ENCODE assay signal across 17 cellular contexts in genomic region chr2:159043710-159044109, GRCh38.
DNase-seq lines count a peak whose midpoint lies in the region; ATAC-seq, FAIRE-seq and TF ChIP-seq lines count a peak whose summit lies in the region.
"Had no signal": no experiment of that assay in that cellular context is flagged by ENCODE, and none has a peak within 500 bp of the region (broad histone marks: within the 10 kb centered on the region; RNA-seq: fewer than 3 reads in every experiment).

No MANE protein-coding gene starts in this region.

- no peak overlapping the region for H2BK5ac ChIP-seq in trophoblast cell (ENCODE audit: low read depth, low read length, poor library complexity)

- CTCF ChIA-PET in RWPE1 (lab: Yijun Ruan, JAX) = interaction anchor here (0.6 kb wide), 1 partner anchor 800 kb away, joined by 3 read pairs; no protein-coding TSS in a partner anchor
- CTCF ChIA-PET in OCI-LY7 (lab: Charles Lee; ENCODE audit: unreplicated experiment) = no interaction called here

- no peaks in the 10 kb centered on the region for H3K9me3 ChIP-seq in lower lobe of right lung
- peaks cover 7% of the 10 kb centered on the region for H3K9me3 ChIP-seq in trophoblast cell (ENCODE audit: insufficient read depth, low read depth, low read length)
- H3K9me3 ChIP-seq in OCI-LY7 (ENCODE audit: low read length) = no peaks in the 10 kb centered on the region
- no peaks in the 10 kb centered on the region for H3K9me3 ChIP-seq in small intestine (ENCODE audit: control insufficient read depth, low read depth)
- no peaks in the 10 kb centered on the region for H3K9me3 ChIP-seq in smooth muscle cell (replicated peaks; ENCODE audit: low read depth)
- H3K9me3 ChIP-seq: HAP-1 had no signal

- no peak overlapping the region for H4K8ac ChIP-seq in trophoblast cell (ENCODE audit: low read depth, low read length)

- no peak overlapping the region for H2BK120ac ChIP-seq in trophoblast cell (ENCODE audit: insufficient read depth, low read length, poor library complexity)

- no peaks in the 10 kb centered on the region for H3F3A ChIP-seq in smooth muscle cell (ENCODE audit: low read depth)

- no peak overlapping the region for H2AK5ac ChIP-seq in trophoblast cell (ENCODE audit: low read length)

- H3K79me2 ChIP-seq in trophoblast cell (ENCODE audit: control insufficient read depth, insufficient read depth, low read length, poor library complexity) = no peaks in the 10 kb centered on the region
- H3K79me2 ChIP-seq in OCI-LY7 (ENCODE audit: insufficient read depth, low read depth, low read length) = no peaks in the 10 kb centered on the region
- peaks cover 35% of the 10 kb centered on the region for H3K79me2 ChIP-seq in smooth muscle cell (ENCODE audit: low read depth)

- FAIRE-seq in small intestine (lab: Jason Lieb, UNC) = no peak
- FAIRE-seq: GM12892, H1 had no signal

- H3K9me2 ChIP-seq in OCI-LY7 (ENCODE audit: insufficient read depth, low read length) = no peaks in the 10 kb centered on the region

- TF ChIP-seq CTCF in C4-2B (conservative IDR thresholded peaks at IDR 0.05) = no peak
- no peak for TF ChIP-seq CTCF in RWPE1 (conservative IDR thresholded peaks at IDR 0.05; ENCODE audit: low read depth)
- no peak for TF ChIP-seq CTCF in lower lobe of right lung (IDR thresholded peaks at IDR 0.05)
- no peak for TF ChIP-seq CTCF in OCI-LY7 (conservative IDR thresholded peaks at IDR 0.05; ENCODE audit: low read length)
- no peak for TF ChIP-seq CTCF in smooth muscle cell (IDR thresholded peaks at IDR 0.05; ENCODE audit: borderline replicate concordance, insufficient read depth, poor library complexity, severe bottlenecking)

- no CpG with 5 or more reads among the region's 5 CpGs for WGBS in trophoblast cell (ENCODE audit: extremely low coverage, insufficient coverage, insufficient read length)
- WGBS in small intestine, 3 donors = 74 to 82% (median 78%) methylated on average over 5 of the region's 5 CpGs
- 91% methylated on average over 5 of the region's 5 CpGs for WGBS in smooth muscle cell (ENCODE audit: low lambda C conversion rate)

- no peak overlapping the region for H3K4me3 ChIP-seq in lower lobe of right lung
- H3K4me3 ChIP-seq in trophoblast cell (ENCODE audit: low read depth, low read length) = no peak overlapping the region
- no peak overlapping the region for H3K4me3 ChIP-seq in OCI-LY7 (ENCODE audit: low read depth, low read length, poor library complexity, severe bottlenecking)
- H3K4me3 ChIP-seq in small intestine (ENCODE audit: low read depth in 1 of 2, low read length in 2 of 2) = no peak overlapping the region
- no peak overlapping the region for H3K4me3 ChIP-seq in smooth muscle cell
- H3K4me3 ChIP-seq: BLaER1 treated with 17β-estradiol and CSF1 and Interleukin-3, amounts not matched to agents 10 nM and 100 nM; HAP-1 had no signal

- no peak overlapping the region for H3K14ac ChIP-seq in trophoblast cell (ENCODE audit: low read length)

- H2BK12ac ChIP-seq in trophoblast cell (ENCODE audit: low read length) = no peak overlapping the region

- H3K4me1 ChIP-seq in lower lobe of right lung (peaks cover 66% of the 10 kb centered on the region), trophoblast cell (ENCODE audit: control insufficient read depth in 1 of 2, insufficient read depth in 2 of 2, low read length in 2 of 2) (peaks cover 0 to 7% of the 10 kb centered on the region in 2 experiments), OCI-LY7 (ENCODE audit: insufficient read depth, low read length, poor library complexity, severe bottlenecking) (no peaks in the 10 kb centered on the region), small intestine (ENCODE audit: control insufficient read depth in 2 of 2, insufficient read depth in 1 of 2, low read depth in 1 of 2, low read length in 1 of 2) (peaks cover 0 to 2% of the 10 kb centered on the region in 2 donors), smooth muscle cell (ENCODE audit: low read depth) (no peaks in the 10 kb centered on the region)
- H3K4me1 ChIP-seq: HAP-1 had no signal

- H3K23ac ChIP-seq in trophoblast cell (ENCODE audit: low read length) = no peak overlapping the region

- H3K18ac ChIP-seq in trophoblast cell (ENCODE audit: low read length) = no peak overlapping the region

- POLR2A ChIA-PET in RWPE1 (lab: Yijun Ruan, JAX; ENCODE audit: low non-redundant PET) (no interaction called here), OCI-LY7 (lab: Charles Lee) (no interaction called here)

- H3K36me3 ChIP-seq in lower lobe of right lung (no peaks in the 10 kb centered on the region), trophoblast cell (ENCODE audit: control insufficient read depth in 1 of 2, insufficient read depth in 2 of 2, low read length in 2 of 2) (peaks cover 12 to 15% of the 10 kb centered on the region in 2 experiments), OCI-LY7 (ENCODE audit: insufficient read depth, low read length) (no peaks in the 10 kb centered on the region), small intestine (ENCODE audit: control insufficient read depth in 2 of 2, insufficient read depth in 2 of 2, low read length in 2 of 2) (no peaks in the 10 kb centered on the region), smooth muscle cell (ENCODE audit: low read depth) (no peaks in the 10 kb centered on the region)
- H3K36me3 ChIP-seq: BLaER1 treated with 17β-estradiol and CSF1 and Interleukin-3, amounts not matched to agents 10 nM and 100 nM; HAP-1 had no signal

- DNase-seq in RWPE1 (ENCODE audit: low spot score) = no peak
- no peak for DNase-seq in lower lobe of right lung
- no peak for DNase-seq in trophoblast cell
- DNase-seq in OCI-LY7 (ENCODE audit: low spot score) = no peak
- no peak for DNase-seq in small intestine
- DNase-seq in smooth muscle cell (lab: John Stamatoyannopoulos, UW; ENCODE audit: unreplicated experiment) = no peak
- no peak for DNase-seq in HUDEP-2 (lab: John Stamatoyannopoulos, UW; ENCODE audit: unreplicated experiment in 76 of 76)
- DNase-seq: ACHN; CD4-positive, alpha-beta T cell; DND-41; GDM1 had no signal

- no TSS peak for BruUV-seq in OCI-LY7 (replicated peaks; lab: Mats Ljungman, UMichigan)

- H4K12ac ChIP-seq in trophoblast cell (ENCODE audit: low read depth, low read length) = no peak overlapping the region

- H2AFZ ChIP-seq in trophoblast cell (ENCODE audit: insufficient read depth, low read length, poor library complexity) = no peak overlapping the region
- no peak overlapping the region for H2AFZ ChIP-seq in OCI-LY7 (ENCODE audit: low read length)
- H2AFZ ChIP-seq in smooth muscle cell (ENCODE audit: low read depth) = no peak overlapping the region

- H4K20me1 ChIP-seq in OCI-LY7 (ENCODE audit: insufficient read depth, low read length) (no peaks in the 10 kb centered on the region), smooth muscle cell (ENCODE audit: low read depth) (peaks cover 87% of the 10 kb centered on the region)
- H4K20me1 ChIP-seq: BLaER1 treated with 17β-estradiol and CSF1 and Interleukin-3, amounts not matched to agents 10 nM and 100 nM had no signal

- peak overlapping the region; percentile 96 for H3K27ac ChIP-seq in C4-2B
- peak overlapping the region; percentile 95 for H3K27ac ChIP-seq in RWPE1
- H3K27ac ChIP-seq in lower lobe of right lung = peak overlapping the region; percentile 25
- no peak overlapping the region for H3K27ac ChIP-seq in trophoblast cell (ENCODE audit: low read depth, low read length)
- no peak overlapping the region for H3K27ac ChIP-seq in OCI-LY7 (ENCODE audit: low read depth, low read length, poor library complexity, severe bottlenecking)
- H3K27ac ChIP-seq in small intestine (ENCODE audit: low read depth in 1 of 2, low read length in 1 of 2) = no peak overlapping the region
- H3K27ac ChIP-seq in smooth muscle cell (ENCODE audit: low read depth) = no peak overlapping the region
- H3K27ac ChIP-seq: BLaER1 treated with 17β-estradiol and CSF1 and Interleukin-3, amounts not matched to agents 10 nM and 100 nM; HL-60 had no signal

- no peaks in the 10 kb centered on the region for H3K79me1 ChIP-seq in trophoblast cell (ENCODE audit: low read length)

- ATAC-seq in lower lobe of right lung = peak in 1 of 2 donors; percentile 7

- peak overlapping the region; percentile 7 for H3K4ac ChIP-seq in trophoblast cell (ENCODE audit: low read depth, low read length)

- intact Hi-C loops in lower lobe of right lung (cut with DNase I) (no loop called here), OCI-LY7 (cut with micrococcal nuclease; ENCODE audit: unreplicated experiment) (no loop called here)

- H3K9ac ChIP-seq in trophoblast cell (ENCODE audit: low read length) (no peak overlapping the region), smooth muscle cell (ENCODE audit: low read depth) (no peak overlapping the region)
- H3K9ac ChIP-seq: BLaER1 treated with 17β-estradiol and CSF1 and Interleukin-3, amounts not matched to agents 10 nM and 100 nM had no signal

- H3K27me3 ChIP-seq in lower lobe of right lung (ENCODE audit: low read depth) = no peaks in the 10 kb centered on the region
- H3K27me3 ChIP-seq in trophoblast cell (ENCODE audit: insufficient read depth, low read length) = no peaks in the 10 kb centered on the region
- H3K27me3 ChIP-seq in small intestine (ENCODE audit: control insufficient read depth in 2 of 2, insufficient read depth in 2 of 2, low read length in 2 of 2) = no peaks in the 10 kb centered on the region
- H3K27me3 ChIP-seq in smooth muscle cell (ENCODE audit: low read depth) = no peaks in the 10 kb centered on the region
- H3K27me3 ChIP-seq: BLaER1 treated with 17β-estradiol and CSF1 and Interleukin-3, amounts not matched to agents 10 nM and 100 nM had no signal

- H3K4me2 ChIP-seq in trophoblast cell (ENCODE audit: low read length) (no peak overlapping the region), OCI-LY7 (ENCODE audit: low read length) (no peak overlapping the region), smooth muscle cell (no peak overlapping the region)
- H3K4me2 ChIP-seq: BLaER1 treated with 17β-estradiol and CSF1 and Interleukin-3, amounts not matched to agents 10 nM and 100 nM had no signal

- no peak overlapping the region for H4K91ac ChIP-seq in trophoblast cell (ENCODE audit: low read depth, low read length)

Comparison
In these comparisons a context has a peak if more than half of its experiments do, and no peak if none do; other contexts are left out.
1. H3K27ac ChIP-seq: peak in C4-2B (single experiment), RWPE1 (single experiment) and lower lobe of right lung (single experiment); none in trophoblast cell (single experiment), OCI-LY7 (single experiment), small intestine (0 of 2) and smooth muscle cell (single experiment).